ENCODE assay signal across 8 cellular contexts in genomic region chr1:89286549-89287181, GRCh38. TPM values are rescaled to one million over a fixed set of nuclear protein-coding genes. Genes with fewer than 3 reads are reported as not detected.
DNase-seq lines count a peak whose midpoint lies in the region; ATAC-seq and TF ChIP-seq lines count a peak whose summit lies in the region.

No MANE protein-coding gene starts in this region.

- no peaks in the 10 kb centered on the region for H3K9me2 ChIP-seq in Karpas-422 (replicated peaks; ENCODE audit: insufficient read depth, low read length)

- H3K79me2 ChIP-seq in Karpas-422 (ENCODE audit: low read length), result no peaks in the 10 kb centered on the region

- POLR2A ChIA-PET in GM10248 (lab: Yijun Ruan, JAX), result no interaction called here

- H3K4me1 ChIP-seq in left ventricle myocardium inferior (peaks cover 13% of the 10 kb centered on the region), Karpas-422 (ENCODE audit: low read length) (peaks cover 5% of the 10 kb centered on the region; the same call in 1 of the 2 replicates)

- no peak overlapping the region for H3K4me2 ChIP-seq in Karpas-422 (ENCODE audit: low read depth, low read length, poor library complexity, severe bottlenecking)

- H4K20me1 ChIP-seq in Karpas-422 (ENCODE audit: insufficient read depth, low read depth, low read length), result no peaks in the 10 kb centered on the region

- intact Hi-C loops in left ventricle myocardium inferior (cut with micrococcal nuclease), result no loop called here

- H3K9ac ChIP-seq in Karpas-422 (ENCODE audit: low read length), result no peak overlapping the region

- H3K9me3 ChIP-seq in left ventricle myocardium inferior (replicated peaks) (no peaks in the 10 kb centered on the region), Karpas-422 (ENCODE audit: low read length) (no peaks in the 10 kb centered on the region)

- H3K27ac ChIP-seq in left ventricle myocardium inferior (replicated peaks) (peak overlapping the region; percentile 71), Karpas-422 (ENCODE audit: low read length) (no peak overlapping the region)

- no peaks in the 10 kb centered on the region for H3K36me3 ChIP-seq in left ventricle myocardium inferior
- no peaks in the 10 kb centered on the region for H3K36me3 ChIP-seq in Karpas-422 (ENCODE audit: insufficient read depth, low read length)

- DNase-seq in GM10248 (ENCODE audit: extremely low spot score) (peak; percentile 26), left ventricle myocardium inferior (no peak), NCI-H1436 (lab: John Stamatoyannopoulos, UW) (no peak), NCI-H446 (lab: John Stamatoyannopoulos, UW) (no peak), DMS53 (lab: John Stamatoyannopoulos, UW) (no peak), Karpas-422 (no peak)

- peak overlapping the region; percentile 38 for H3K4me3 ChIP-seq in left ventricle myocardium inferior
- no peak overlapping the region for H3K4me3 ChIP-seq in Karpas-422 (ENCODE audit: low read length)

- peak; percentile 74 for ATAC-seq in GM19468 (IDR thresholded peaks at IDR 0.05; ENCODE audit: extremely low read depth, unreplicated experiment)
- ATAC-seq in HG03442 (IDR thresholded peaks at IDR 0.05; ENCODE audit: unreplicated experiment), result peak; percentile 77

- TF ChIP-seq CTCF in GM10248 (IDR thresholded peaks at IDR 0.05; ENCODE audit: control extremely low read depth, extremely low read depth, low read depth, missing control alignments) (no peak), left ventricle myocardium inferior (IDR thresholded peaks at IDR 0.05; ENCODE audit: borderline replicate concordance) (no peak)

- no peak overlapping the region for H2AFZ ChIP-seq in Karpas-422 (ENCODE audit: low read length)

- H3K27me3 ChIP-seq in left ventricle myocardium inferior (ENCODE audit: low read depth) (no peaks in the 10 kb centered on the region), Karpas-422 (ENCODE audit: low read length) (no peaks in the 10 kb centered on the region)

- CTCF ChIA-PET in GM10248 (lab: Yijun Ruan, JAX), result interaction anchor here (1.1 to 2.3 kb wide), 3 partner anchors 13 to 36 kb away, joined by 3 to 6 read pairs (median 3); partner anchors contain the start of gene GBP5

RNA-seq across cellular contexts. Expression of gene GBP5, which starts 14.0 kb away (rescaled TPM):
- 0.44 TPM for total RNA-seq in left ventricle myocardium inferior
- total RNA-seq in Karpas-422 (2014; rRNA removed; shearing (Covaris generic); ENCODE audit: low replicate concordance), result not detected in 2 replicates
